ENCODE assay signal across 12 cellular contexts in genomic region chr20:571754-572331, GRCh38. TPM values are rescaled to one million over a fixed set of nuclear protein-coding genes. Genes with fewer than 3 reads are reported as not detected.
DNase-seq lines count a peak whose midpoint lies in the region; ATAC-seq and TF ChIP-seq lines count a peak whose summit lies in the region.
"Had no signal": no experiment of that assay in that cellular context is flagged by ENCODE, and none has a peak within 500 bp of the region (broad histone marks: within the 10 kb centered on the region; RNA-seq: fewer than 3 reads in every experiment).

No MANE protein-coding gene starts in this region.

- ATAC-seq in HG03108 (IDR thresholded peaks at IDR 0.05; ENCODE audit: unreplicated experiment) = no peak
- ATAC-seq in GM21786 (IDR thresholded peaks at IDR 0.05; ENCODE audit: unreplicated experiment) = no peak

- no peak overlapping the region for H3K4me2 ChIP-seq in fibroblast of lung (ENCODE audit: extremely low read depth, insufficient read depth, low read length)

- H3K79me2 ChIP-seq in ACC112 (ENCODE audit: control insufficient read depth, insufficient read depth, low read length, unreplicated experiment) = no peaks in the 10 kb centered on the region
- no peaks in the 10 kb centered on the region for H3K79me2 ChIP-seq in fibroblast of lung (ENCODE audit: control insufficient read depth, insufficient read depth, low read length)

- H3K27ac ChIP-seq in ACC112 (ENCODE audit: low read depth, low read length) = no peak overlapping the region
- no peak overlapping the region for H3K27ac ChIP-seq in fibroblast of lung (ENCODE audit: insufficient read depth, low read length)
- H3K27ac ChIP-seq: SJSA1 had no signal

- H3K9ac ChIP-seq in fibroblast of lung (ENCODE audit: insufficient read depth, low read length) = no peak overlapping the region

- peaks cover 89% of the 10 kb centered on the region for H3K27me3 ChIP-seq in ACC112 (ENCODE audit: insufficient read depth, low read length)
- peaks cover 22% of the 10 kb centered on the region for H3K27me3 ChIP-seq in fibroblast of lung (ENCODE audit: control insufficient read depth, insufficient read depth, low read length)

- H4K20me1 ChIP-seq in fibroblast of lung (ENCODE audit: control insufficient read depth, extremely low read depth, insufficient read depth, low read length) = no peaks in the 10 kb centered on the region

- peak overlapping the region; percentile 21 for H2AFZ ChIP-seq in ACC112 (ENCODE audit: low read length, unreplicated experiment)
- H2AFZ ChIP-seq in fibroblast of lung (ENCODE audit: low read length) = no peak overlapping the region

- TF ChIP-seq CTCF in fibroblast of lung (conservative IDR thresholded peaks at IDR 0.05 in 1 of 2, IDR thresholded peaks at IDR 0.05 in 1 of 2; ENCODE audit: low read depth in 1 of 2, low read length in 2 of 2) = no peak

- H3K4me3 ChIP-seq in ACC112 (ENCODE audit: low read depth, low read length) (peak overlapping the region; percentile 34), fibroblast of lung (replicated peaks in 1 of 4; ENCODE audit: control extremely low read depth in 1 of 4, insufficient read depth in 1 of 4, low read depth in 3 of 4, low read length in 4 of 4) (no peak overlapping the region)
- H3K4me3 ChIP-seq: SJSA1 had no signal

- H3K4me1 ChIP-seq in ACC112 (ENCODE audit: control insufficient read depth, insufficient read depth, low read length, unreplicated experiment) (peaks cover 9% of the 10 kb centered on the region), fibroblast of lung (ENCODE audit: control insufficient read depth, extremely low read depth, insufficient read depth, low read length) (no peaks in the 10 kb centered on the region)
- H3K4me1 ChIP-seq: SJSA1 had no signal

- H3K9me3 ChIP-seq in fibroblast of lung (ENCODE audit: control insufficient read depth, insufficient read depth, low read depth, low read length) = no peaks in the 10 kb centered on the region
- H3K9me3 ChIP-seq: SJSA1 had no signal

- no peaks in the 10 kb centered on the region for H3K36me3 ChIP-seq in ACC112 (ENCODE audit: insufficient read depth, low read length)
- no peaks in the 10 kb centered on the region for H3K36me3 ChIP-seq in fibroblast of lung (ENCODE audit: control insufficient read depth, insufficient read depth, low read length)
- H3K36me3 ChIP-seq: SJSA1 had no signal

- peak; percentile 12 for DNase-seq in NCI-H2227 treated with DMSO at 0.1 percent for 48 hours (lab: John Stamatoyannopoulos, UW)
- peak; percentile 13 to 19 for DNase-seq in fibroblast of lung (ENCODE audit: low read depth in 2 of 2)
- DNase-seq in myocyte (ENCODE audit: low read depth) = peak; percentile 73
- no peak for DNase-seq in NCI-H1105 treated with DMSO at 0.1 percent for 48 hours (lab: John Stamatoyannopoulos, UW)
- DNase-seq in CD1c-positive myeloid dendritic cell (ENCODE audit: extremely low spot score) = no peak
- DNase-seq: AML-193; cortex of kidney; stimulated activated CD4-positive, alpha-beta T cell treated with anti-CD3 and anti-CD28 coated beads, Interleukin-15, amount 100 ng/mL, for 24 hours had no signal

RNA-seq across cellular contexts. Expression of gene CSNK2A1, which starts 28.3 kb away (rescaled TPM):
- total RNA-seq in fibroblast of lung = 89.4 and 124 TPM in 2 replicates
- 120 and 141 TPM in 2 replicates for polyA plus RNA-seq in fibroblast of lung
- 73.2 and 84.1 TPM in 2 replicates for polyA plus RNA-seq in fibroblast of lung (2012)
- 104 and 105 TPM in 2 replicates for polyA minus RNA-seq in fibroblast of lung (ENCODE audit: low replicate concordance)
- total RNA-seq in myocyte = 194 and 199 TPM in 2 replicates
- polyA plus RNA-seq in myocyte (2012) = 97.9 TPM

RNA-seq across cellular contexts. Expression of gene TCF15, which starts 38.3 kb away (rescaled TPM):
- total RNA-seq in fibroblast of lung (not detected in 2 replicates), myocyte (not detected in 2 replicates)
- polyA plus RNA-seq in fibroblast of lung = not detected in 2 replicates
- not detected in 2 replicates for polyA plus RNA-seq in fibroblast of lung (2012)
- not detected in 2 replicates for polyA minus RNA-seq in fibroblast of lung (ENCODE audit: low replicate concordance)
- not detected for polyA plus RNA-seq in myocyte (2012)
- total RNA-seq: SJSA1 had no signal

Comparison
In these comparisons a context has a peak if more than half of its experiments do, and no peak if none do; other contexts are left out.
1. DNase-seq: peak in NCI-H2227 treated with DMSO at 0.1 percent for 48 hours (single experiment), fibroblast of lung (2 of 2) and myocyte (single experiment); none in NCI-H1105 treated with DMSO at 0.1 percent for 48 hours (single experiment) and CD1c-positive myeloid dendritic cell (single experiment).